In the genomic region with DNA sequence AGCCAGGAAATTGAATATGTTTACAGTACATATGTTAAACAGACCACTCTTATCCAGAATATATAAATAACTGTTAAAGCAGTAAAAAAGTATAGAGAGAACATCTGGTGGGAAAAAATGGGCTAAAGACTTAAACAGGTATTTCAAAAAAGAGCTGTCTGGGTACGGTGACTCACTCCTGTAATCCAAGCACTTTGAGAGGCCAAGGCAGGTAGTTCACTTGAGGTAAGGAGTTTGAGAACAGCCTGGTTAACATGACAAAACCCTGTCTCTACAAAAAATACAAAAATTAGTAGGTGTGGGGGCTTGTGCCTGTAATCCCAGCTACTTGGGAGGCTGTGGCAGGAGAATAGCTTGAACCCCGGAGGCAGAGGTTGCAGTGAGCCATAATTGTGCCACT, we compare ENCODE assay signal across 18 cellular contexts.
DNase-seq lines count a peak whose midpoint lies in the region; ATAC-seq and TF ChIP-seq lines count a peak whose summit lies in the region.
"Had no signal": no experiment of that assay in that cellular context is flagged by ENCODE, and none has a peak within 500 bp of the region (broad histone marks: within the 10 kb centered on the region; RNA-seq: fewer than 3 reads in every experiment).

No MANE protein-coding gene starts in this region.

- no peaks in the 10 kb centered on the region for H4K20me1 ChIP-seq in mammary epithelial cell (ENCODE audit: insufficient read depth, low read length)

- H3K4me1 ChIP-seq in mammary epithelial cell (ENCODE audit: insufficient read depth, low read length) (no peaks in the 10 kb centered on the region), endodermal cell (ENCODE audit: control insufficient read depth, insufficient read depth, low read length) (peaks cover 5% of the 10 kb centered on the region)

- no TSS peak for BruUV-seq in mammary epithelial cell (replicated peaks; lab: Mats Ljungman, UMichigan)
- BruUV-seq in MCF 10A (replicated peaks; lab: Mats Ljungman, UMichigan), result no TSS peak

- CTCF ChIA-PET in mammary epithelial cell (lab: Charles Lee; ENCODE audit: low non-redundant PET) (no interaction called here), MCF 10A (lab: Yijun Ruan, JAX) (interaction anchor here (0.6 kb wide), 1 partner anchor 90 kb away, joined by 4 read pairs; no protein-coding TSS in a partner anchor)

- no peak for ATAC-seq in SK-N-SH treated with all-trans-retinoic acid at 6 μM for 48 hours
- ATAC-seq: GM12878 had no signal

- H3K9me3 Mint-ChIP-seq in MCF 10A (ENCODE audit: unreplicated experiment) (peaks cover 7% of the 10 kb centered on the region), endodermal cell (peaks cover 15% of the 10 kb centered on the region)

- H2AFZ ChIP-seq in mammary epithelial cell (ENCODE audit: low read depth, low read length), result no peak overlapping the region

- H3K36me3 ChIP-seq in mammary epithelial cell (ENCODE audit: insufficient read depth, low read length), result no peaks in the 10 kb centered on the region
- H3K36me3 ChIP-seq in endodermal cell (ENCODE audit: control insufficient read depth, insufficient read depth, low read length), result no peaks in the 10 kb centered on the region

- intact Hi-C loops in mammary epithelial cell (cut with micrococcal nuclease) (no loop called here), MCF 10A (cut with micrococcal nuclease) (no loop called here)

- H3K27ac Mint-ChIP-seq in MCF 10A (ENCODE audit: low read depth, unreplicated experiment) (no peak overlapping the region), endodermal cell (no peak overlapping the region)
- H3K27ac Mint-ChIP-seq: CD4-positive, alpha-beta memory T cell had no signal

- H3K9ac ChIP-seq in mammary epithelial cell (ENCODE audit: insufficient read depth, low read length) (no peak overlapping the region), endodermal cell (ENCODE audit: extremely low read depth, low read length, poor library complexity, severe bottlenecking) (no peak overlapping the region)

- in situ Hi-C loops in mammary epithelial cell (cut with MboI; ENCODE audit: low sequenced_read_pairs in 2 of 2), result no loop called here

- H3K36me3 Mint-ChIP-seq in MCF 10A (ENCODE audit: insufficient read depth, unreplicated experiment) (no peaks in the 10 kb centered on the region), endodermal cell (ENCODE audit: low read depth) (peaks cover 12% of the 10 kb centered on the region)
- H3K36me3 Mint-ChIP-seq: CD4-positive, alpha-beta memory T cell had no signal

- POLR2A ChIA-PET in MCF 10A (lab: Yijun Ruan, JAX), result interaction anchor here (0.6 to 0.9 kb wide), 3 partner anchors 28 to 775 kb away, joined by 3 to 4 read pairs (median 4); no protein-coding TSS in a partner anchor

- H3K9me3 ChIP-seq in mammary epithelial cell (replicated peaks; ENCODE audit: insufficient read depth, low read length) (peaks cover 5% of the 10 kb centered on the region), endodermal cell (ENCODE audit: control insufficient read depth, low read length) (peaks cover 23% of the 10 kb centered on the region)

- no peak overlapping the region for H3K4me2 ChIP-seq in mammary epithelial cell (ENCODE audit: insufficient read depth, low read depth, low read length)

- H3K27me3 Mint-ChIP-seq in MCF 10A (ENCODE audit: insufficient read depth, unreplicated experiment), result no peaks in the 10 kb centered on the region
- no peaks in the 10 kb centered on the region for H3K27me3 Mint-ChIP-seq in endodermal cell (ENCODE audit: insufficient read depth)
- H3K27me3 Mint-ChIP-seq: CD4-positive, alpha-beta memory T cell had no signal

- no peak for TF ChIP-seq CTCF in mammary epithelial cell (conservative IDR thresholded peaks at IDR 0.05 in 1 of 2, IDR thresholded peaks at IDR 0.05 in 1 of 2; ENCODE audit: extremely low read depth in 1 of 2, insufficient read depth in 1 of 2, low read depth in 1 of 2, low read length in 2 of 2)
- no peak for TF ChIP-seq CTCF in MCF 10A (IDR thresholded peaks at IDR 0.05; ENCODE audit: unreplicated experiment)
- no peak for TF ChIP-seq CTCF in endodermal cell (conservative IDR thresholded peaks at IDR 0.05)

- H3K4me3 Mint-ChIP-seq in MCF 10A (ENCODE audit: unreplicated experiment), result no peak overlapping the region
- H3K4me3 Mint-ChIP-seq in endodermal cell, result no peak overlapping the region
- H3K4me3 Mint-ChIP-seq: CD4-positive, alpha-beta memory T cell had no signal

- 100% methylated on average over 2 of the region's 2 CpGs for WGBS in mammary epithelial cell (ENCODE audit: low coverage, missing lambda C conversion rate)
- 94 to 100% methylated on average over 2 of the region's 2 CpGs for WGBS in endodermal cell (ENCODE audit: insufficient coverage in 1 of 2, insufficient read length in 1 of 2), 2 experiments

- H3K4me1 Mint-ChIP-seq in MCF 10A (ENCODE audit: insufficient read depth, unreplicated experiment), result no peaks in the 10 kb centered on the region
- H3K4me1 Mint-ChIP-seq in endodermal cell, result peaks cover 15% of the 10 kb centered on the region
- H3K4me1 Mint-ChIP-seq: CD4-positive, alpha-beta memory T cell had no signal

- DNase-seq in mammary epithelial cell, result peak; percentile 18
- no peak for DNase-seq in MCF 10A (ENCODE audit: unreplicated experiment)
- DNase-seq in endodermal cell, result no peak
- DNase-seq in iPS DF 19.7 (ENCODE audit: low read depth, low spot score), result peak; percentile 23
- no peak for DNase-seq in middle frontal gyrus (ENCODE audit: extremely low spot score, low spot score)
- no peak for DNase-seq in activated gamma-delta T cell treated with Interleukin-2 at 50 U/mL for 16 hours
- DNase-seq: 8988T; C1 segment of cervical spinal cord; Calu3; CD4-positive, alpha-beta memory T cell; COR-L47; DMS79; EL; GDM1; H7; HCEC 1CT had no signal

- H3K79me2 ChIP-seq in mammary epithelial cell (ENCODE audit: insufficient read depth, low read length), result no peaks in the 10 kb centered on the region

- dilution Hi-C loops in mammary epithelial cell (cut with HindIII; ENCODE audit: low sequenced_read_pairs), result no loop called here

- H3K27me3 ChIP-seq in mammary epithelial cell (ENCODE audit: insufficient read depth, low read length) (no peaks in the 10 kb centered on the region), endodermal cell (ENCODE audit: control insufficient read depth, insufficient read depth, low read length, poor library complexity, severe bottlenecking) (no peaks in the 10 kb centered on the region)

- H3K4me3 ChIP-seq in mammary epithelial cell (replicated peaks in 1 of 3; ENCODE audit: insufficient read depth in 1 of 3, low read depth in 2 of 3, low read length in 3 of 3), result no peak overlapping the region
- H3K4me3 ChIP-seq in endodermal cell (ENCODE audit: low read length), result peak overlapping the region; percentile 36
- H3K4me3 ChIP-seq: GM12878 had no signal

- H3K27ac ChIP-seq in mammary epithelial cell (ENCODE audit: insufficient read depth, low read depth, low read length) (no peak overlapping the region), endodermal cell (ENCODE audit: low read depth, low read length) (no peak overlapping the region)

TF ChIP-seq in SK-N-SH treated with all-trans-retinoic acid at 6 μM for 48 hours, 23 proteins besides CTCF, POLR2A, EP300 and RAD21 (continues in another document):
- TF ChIP-seq PPARA (CRISPR knock-in tag; IDR thresholded peaks at IDR 0.05; ENCODE audit: borderline replicate concordance), result no peak
- no peak for TF ChIP-seq ZFP30 (CRISPR knock-in tag; IDR thresholded peaks at IDR 0.05)
- no peak for TF ChIP-seq OSR1 (CRISPR knock-in tag; IDR thresholded peaks at IDR 0.05)
- no peak for TF ChIP-seq CSDC2 (CRISPR knock-in tag; IDR thresholded peaks at IDR 0.05)
- TF ChIP-seq GLIS3 (CRISPR knock-in tag; IDR thresholded peaks at IDR 0.05), result no peak
- no peak for TF ChIP-seq RARB (CRISPR knock-in tag; IDR thresholded peaks at IDR 0.05)
- no peak for TF ChIP-seq SNAI2 (CRISPR knock-in tag; IDR thresholded peaks at IDR 0.05)
- no peak for TF ChIP-seq TOX (CRISPR knock-in tag; IDR thresholded peaks at IDR 0.05; ENCODE audit: borderline replicate concordance)
- TF ChIP-seq, protein P1, sequence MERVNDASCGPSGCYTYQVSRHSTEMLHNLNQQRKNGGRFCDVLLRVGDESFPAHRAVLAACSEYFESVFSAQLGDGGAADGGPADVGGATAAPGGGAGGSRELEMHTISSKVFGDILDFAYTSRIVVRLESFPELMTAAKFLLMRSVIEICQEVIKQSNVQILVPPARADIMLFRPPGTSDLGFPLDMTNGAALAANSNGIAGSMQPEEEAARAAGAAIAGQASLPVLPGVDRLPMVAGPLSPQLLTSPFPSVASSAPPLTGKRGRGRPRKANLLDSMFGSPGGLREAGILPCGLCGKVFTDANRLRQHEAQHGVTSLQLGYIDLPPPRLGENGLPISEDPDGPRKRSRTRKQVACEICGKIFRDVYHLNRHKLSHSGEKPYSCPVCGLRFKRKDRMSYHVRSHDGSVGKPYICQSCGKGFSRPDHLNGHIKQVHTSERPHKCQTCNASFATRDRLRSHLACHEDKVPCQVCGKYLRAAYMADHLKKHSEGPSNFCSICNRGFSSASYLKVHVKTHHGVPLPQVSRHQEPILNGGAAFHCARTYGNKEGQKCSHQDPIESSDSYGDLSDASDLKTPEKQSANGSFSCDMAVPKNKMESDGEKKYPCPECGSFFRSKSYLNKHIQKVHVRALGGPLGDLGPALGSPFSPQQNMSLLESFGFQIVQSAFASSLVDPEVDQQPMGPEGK (CRISPR knock-in tag; IDR thresholded peaks at IDR 0.05; ENCODE audit: borderline replicate concordance), result no peak
- TF ChIP-seq ZNF70 (CRISPR knock-in tag; IDR thresholded peaks at IDR 0.05), result no peak
- no peak for TF ChIP-seq ISL1 (CRISPR knock-in tag; IDR thresholded peaks at IDR 0.05)
- no peak for TF ChIP-seq TCF4 (CRISPR knock-in tag; IDR thresholded peaks at IDR 0.05; ENCODE audit: borderline replicate concordance)
- no peak for TF ChIP-seq ESRRG (CRISPR knock-in tag; IDR thresholded peaks at IDR 0.05)
- TF ChIP-seq, protein P2, sequence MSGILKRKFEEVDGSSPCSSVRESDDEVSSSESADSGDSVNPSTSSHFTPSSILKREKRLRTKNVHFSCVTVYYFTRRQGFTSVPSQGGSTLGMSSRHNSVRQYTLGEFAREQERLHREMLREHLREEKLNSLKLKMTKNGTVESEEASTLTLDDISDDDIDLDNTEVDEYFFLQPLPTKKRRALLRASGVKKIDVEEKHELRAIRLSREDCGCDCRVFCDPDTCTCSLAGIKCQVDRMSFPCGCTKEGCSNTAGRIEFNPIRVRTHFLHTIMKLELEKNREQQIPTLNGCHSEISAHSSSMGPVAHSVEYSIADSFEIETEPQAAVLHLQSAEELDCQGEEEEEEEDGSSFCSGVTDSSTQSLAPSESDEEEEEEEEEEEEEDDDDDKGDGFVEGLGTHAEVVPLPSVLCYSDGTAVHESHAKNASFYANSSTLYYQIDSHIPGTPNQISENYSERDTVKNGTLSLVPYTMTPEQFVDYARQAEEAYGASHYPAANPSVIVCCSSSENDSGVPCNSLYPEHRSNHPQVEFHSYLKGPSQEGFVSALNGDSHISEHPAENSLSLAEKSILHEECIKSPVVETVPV (CRISPR knock-in tag; IDR thresholded peaks at IDR 0.05), result no peak
- no peak for TF ChIP-seq ZFP3 (CRISPR knock-in tag; IDR thresholded peaks at IDR 0.05)

Comparison
In these comparisons a context has a peak if more than half of its experiments do, and no peak if none do; other contexts are left out.
1. DNase-seq: peak in mammary epithelial cell (single experiment) and iPS DF 19.7 (single experiment); none in MCF 10A (single experiment), endodermal cell (single experiment), middle frontal gyrus (single experiment) and activated gamma-delta T cell treated with Interleukin-2 at 50 U/mL for 16 hours (single experiment).